15 cellular contexts compared by ENCODE assay signal in the genomic region with DNA sequence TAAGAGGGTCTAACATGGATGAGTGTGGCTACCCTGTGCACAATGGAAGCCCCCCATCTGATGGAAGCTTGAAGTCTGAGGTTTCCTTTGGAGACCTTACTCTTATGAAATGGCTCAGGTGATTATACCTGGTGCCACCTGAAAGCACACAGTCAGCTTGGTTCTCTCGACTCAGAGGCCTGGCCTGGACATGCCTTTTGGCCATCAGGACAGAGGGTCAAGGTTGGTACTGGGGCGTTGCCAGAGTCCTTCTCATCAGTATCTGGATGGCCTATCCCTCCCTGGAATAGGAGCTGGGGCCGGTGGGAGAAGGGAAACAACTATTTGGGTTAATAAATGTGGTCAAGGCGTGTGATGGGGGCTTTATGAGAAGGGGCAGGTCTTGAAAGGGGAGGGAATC. TPM values are rescaled to one million over a fixed set of nuclear protein-coding genes. Genes with fewer than 3 reads are reported as not detected.
A peak's percentile ranks its signal among the peaks of the same experiment; 100 is the strongest.
DNase-seq lines count a peak whose midpoint lies in the region; ATAC-seq and TF ChIP-seq lines count a peak whose summit lies in the region.
"Had no signal": no experiment of that assay in that cellular context is flagged by ENCODE, and none has a peak within 500 bp of the region (broad histone marks: within the 10 kb centered on the region; RNA-seq: fewer than 3 reads in every experiment).

No MANE protein-coding gene starts in this region.

- no peak overlapping the region for H3K4me3 ChIP-seq in liver (ENCODE audit: low read depth in 1 of 3, low read length in 3 of 3)
- H3K4me3 ChIP-seq in smooth muscle cell, result no peak overlapping the region
- H3K4me3 ChIP-seq in vagina, result no peak overlapping the region
- H3K4me3 ChIP-seq: HAP-1 had no signal

- H3K27me3 ChIP-seq in liver (ENCODE audit: control insufficient read depth in 4 of 4, insufficient read depth in 4 of 4, low read length in 3 of 4), result no peaks in the 10 kb centered on the region
- no peaks in the 10 kb centered on the region for H3K27me3 ChIP-seq in smooth muscle cell (ENCODE audit: low read depth)
- no peaks in the 10 kb centered on the region for H3K27me3 ChIP-seq in vagina

- no peaks in the 10 kb centered on the region for H4K20me1 ChIP-seq in smooth muscle cell (ENCODE audit: low read depth)

- no peak overlapping the region for H3K9ac ChIP-seq in liver (ENCODE audit: low read depth in 1 of 2, low read length in 2 of 2)
- peak overlapping the region; percentile 54 for H3K9ac ChIP-seq in smooth muscle cell (ENCODE audit: low read depth)

- H3K9me3 Mint-ChIP-seq in stimulated activated effector memory CD8-positive, alpha-beta T cell treated with anti-CD3 and anti-CD28 coated beads, Interleukin-12 subunit alpha, Interleukin-12 subunit beta, amount 100 ng/mL, for 72 hours, result no peaks in the 10 kb centered on the region
- H3K9me3 Mint-ChIP-seq: CD4-positive, alpha-beta memory T cell; HFFc6 had no signal

- no peak for TF ChIP-seq POLR2A in vagina (IDR thresholded peaks at IDR 0.05)

- peak overlapping the region; percentile 55 for H3K4me2 ChIP-seq in smooth muscle cell

- H3K36me3 Mint-ChIP-seq in stimulated activated effector memory CD8-positive, alpha-beta T cell treated with anti-CD3 and anti-CD28 coated beads, Interleukin-12 subunit alpha, Interleukin-12 subunit beta, amount 100 ng/mL, for 72 hours, result no peaks in the 10 kb centered on the region
- H3K36me3 Mint-ChIP-seq: CD4-positive, alpha-beta memory T cell had no signal

- TF ChIP-seq CTCF in liver (IDR thresholded peaks at IDR 0.05; ENCODE audit: low read depth, low read length, missing input control) (no peak), smooth muscle cell (IDR thresholded peaks at IDR 0.05; ENCODE audit: borderline replicate concordance, insufficient read depth, poor library complexity, severe bottlenecking) (no peak), vagina (IDR thresholded peaks at IDR 0.05) (no peak)

- H3K79me2 ChIP-seq in smooth muscle cell (ENCODE audit: low read depth), result no peaks in the 10 kb centered on the region

- H3K27ac ChIP-seq in liver (ENCODE audit: low read depth in 1 of 2, low read length in 2 of 2) (no peak overlapping the region), smooth muscle cell (ENCODE audit: low read depth) (peak overlapping the region; percentile 95), vagina (peak overlapping the region; percentile 85)

- H3K4me3 Mint-ChIP-seq in stimulated activated effector memory CD8-positive, alpha-beta T cell treated with anti-CD3 and anti-CD28 coated beads, Interleukin-12 subunit alpha, Interleukin-12 subunit beta, amount 100 ng/mL, for 72 hours, result no peak overlapping the region
- H3K4me3 Mint-ChIP-seq: CD4-positive, alpha-beta memory T cell; HFFc6 had no signal

- no peak for TF ChIP-seq RAD21 in liver (IDR thresholded peaks at IDR 0.05)

- H3F3A ChIP-seq in smooth muscle cell (ENCODE audit: low read depth), result peaks cover 26% of the 10 kb centered on the region

- DNase-seq in left lobe of liver (ENCODE audit: low spot score) (no peak), smooth muscle cell (lab: John Stamatoyannopoulos, UW; ENCODE audit: unreplicated experiment) (no peak), vagina (ENCODE audit: extremely low spot score in 2 of 2) (no peak), NCI-H2029 (lab: John Stamatoyannopoulos, UW) (no peak)
- DNase-seq in activated T-cell treated with anti-CD3 and anti-CD28 coated beads, Interleukin-2, amount 50 U/mL, for 1 hour, result no peak
- DNase-seq in stimulated activated effector memory CD8-positive, alpha-beta T cell treated with anti-CD3 and anti-CD28 coated beads, Interleukin-12 subunit alpha, Interleukin-12 subunit beta, amount 100 ng/mL, for 72 hours (ENCODE audit: low spot score in 2 of 2), result no peak
- DNase-seq: Calu3; CD4-positive, alpha-beta memory T cell; COR-L47; DMS53; GF-D8; GOT3 had no signal

- H3K36me3 ChIP-seq in liver (ENCODE audit: control insufficient read depth in 4 of 4, insufficient read depth in 3 of 4, low read depth in 1 of 4, low read length in 3 of 4), result peaks cover 0 to 25% (median 12%) of the 10 kb centered on the region in 4 donors
- no peaks in the 10 kb centered on the region for H3K36me3 ChIP-seq in smooth muscle cell (ENCODE audit: low read depth)
- H3K36me3 ChIP-seq in vagina, result no peaks in the 10 kb centered on the region

- no peak overlapping the region for H3K27ac Mint-ChIP-seq in stimulated activated effector memory CD8-positive, alpha-beta T cell treated with anti-CD3 and anti-CD28 coated beads, Interleukin-12 subunit alpha, Interleukin-12 subunit beta, amount 100 ng/mL, for 72 hours
- H3K27ac Mint-ChIP-seq: CD4-positive, alpha-beta memory T cell had no signal

- WGBS in liver, result 60% methylated on average over 4 of the region's 4 CpGs
- 95% methylated on average over 4 of the region's 4 CpGs for WGBS in smooth muscle cell (ENCODE audit: low lambda C conversion rate)

- no peaks in the 10 kb centered on the region for H3K4me1 Mint-ChIP-seq in stimulated activated effector memory CD8-positive, alpha-beta T cell treated with anti-CD3 and anti-CD28 coated beads, Interleukin-12 subunit alpha, Interleukin-12 subunit beta, amount 100 ng/mL, for 72 hours
- H3K4me1 Mint-ChIP-seq: CD4-positive, alpha-beta memory T cell had no signal

- H3K9me3 ChIP-seq in liver (ENCODE audit: control insufficient read depth in 4 of 4, low read length in 3 of 4) (no peaks in the 10 kb centered on the region), smooth muscle cell (replicated peaks; ENCODE audit: low read depth) (no peaks in the 10 kb centered on the region), vagina (no peaks in the 10 kb centered on the region)
- H3K9me3 ChIP-seq: HAP-1 had no signal

- peak; percentile 52 for ATAC-seq in left lobe of liver
- ATAC-seq in stimulated activated effector memory CD8-positive, alpha-beta T cell treated with anti-CD3 and anti-CD28 coated beads, Interleukin-12 subunit alpha, Interleukin-12 subunit beta, amount 100 ng/mL, for 72 hours, result no peak

- H3K4me1 ChIP-seq in liver (ENCODE audit: control insufficient read depth in 4 of 4, insufficient read depth in 4 of 4, low read length in 3 of 4) (peaks cover 0 to 6% (median 2%) of the 10 kb centered on the region in 4 donors), smooth muscle cell (ENCODE audit: low read depth) (peaks cover 17% of the 10 kb centered on the region), vagina (peaks cover 46% of the 10 kb centered on the region)
- H3K4me1 ChIP-seq: HAP-1 had no signal

- intact Hi-C loops in vagina (cut with DNase I), result no loop called here

- H2AFZ ChIP-seq in smooth muscle cell (ENCODE audit: low read depth), result no peak overlapping the region

TF ChIP-seq in liver, 16 proteins besides CTCF, POLR2A, EP300 and RAD21:
- no peak for TF ChIP-seq FOXA2 (IDR thresholded peaks at IDR 0.05)
- TF ChIP-seq, protein P1, sequence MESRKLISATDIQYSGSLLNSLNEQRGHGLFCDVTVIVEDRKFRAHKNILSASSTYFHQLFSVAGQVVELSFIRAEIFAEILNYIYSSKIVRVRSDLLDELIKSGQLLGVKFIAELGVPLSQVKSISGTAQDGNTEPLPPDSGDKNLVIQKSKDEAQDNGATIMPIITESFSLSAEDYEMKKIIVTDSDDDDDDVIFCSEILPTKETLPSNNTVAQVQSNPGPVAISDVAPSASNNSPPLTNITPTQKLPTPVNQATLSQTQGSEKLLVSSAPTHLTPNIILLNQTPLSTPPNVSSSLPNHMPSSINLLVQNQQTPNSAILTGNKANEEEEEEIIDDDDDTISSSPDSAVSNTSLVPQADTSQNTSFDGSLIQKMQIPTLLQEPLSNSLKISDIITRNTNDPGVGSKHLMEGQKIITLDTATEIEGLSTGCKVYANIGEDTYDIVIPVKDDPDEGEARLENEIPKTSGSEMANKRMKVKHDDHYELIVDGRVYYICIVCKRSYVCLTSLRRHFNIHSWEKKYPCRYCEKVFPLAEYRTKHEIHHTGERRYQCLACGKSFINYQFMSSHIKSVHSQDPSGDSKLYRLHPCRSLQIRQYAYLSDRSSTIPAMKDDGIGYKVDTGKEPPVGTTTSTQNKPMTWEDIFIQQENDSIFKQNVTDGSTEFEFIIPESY (IDR thresholded peaks at IDR 0.05), result no peak
- TF ChIP-seq HNF4A (conservative IDR thresholded peaks at IDR 0.05), result peak; percentile 58 to 59
TF ChIP-seq in liver: peak in this region for 1.

RNA-seq across cellular contexts. Expression of gene COL27A1, which starts 48.9 kb away (rescaled TPM):
- 51.0 TPM for total RNA-seq in left lobe of liver
- total RNA-seq in liver, result 10 to 100 TPM; 13.3 to 20.4 TPM
- polyA plus RNA-seq in liver, result 10 to 100 TPM in 1 of 2 donors, 1 to 10 TPM in 1; 7.0 to 10.7 TPM
- 18.1 and 20.7 TPM in 2 replicates for total RNA-seq in smooth muscle cell
- polyA plus RNA-seq in smooth muscle cell, result 19.9 and 33.5 TPM in 2 replicates
- 17.2 TPM for total RNA-seq in vagina
- polyA plus RNA-seq: CD4-positive, alpha-beta memory T cell had no signal

Comparison
In these comparisons a context has a peak if more than half of its experiments do, and no peak if none do; other contexts are left out.
1. H3K27ac ChIP-seq: peak in smooth muscle cell (single experiment) and vagina (single experiment); none in liver (0 of 2).